Comparison of ENCODE assay signal across 16 cellular contexts in genomic region chr4:165627548-165627947, GRCh38.
"Had no signal": no experiment of that assay in that cellular context is flagged by ENCODE, and none has a peak within 500 bp of the region (broad histone marks: within the 10 kb centered on the region; RNA-seq: fewer than 3 reads in every experiment).

No MANE protein-coding gene starts in this region.

- DNase-seq: activated CD4-positive, alpha-beta T cell treated with anti-CD3 and anti-CD28 coated beads, Interleukin-2, amount 50 U/mL, for 1 hour; activated CD4-positive, CD25-positive, alpha-beta regulatory T cell treated with anti-CD3 and anti-CD28 coated beads, Interleukin-2, amount 50 U/mL, for 72 hours; activated CD8-positive, alpha-beta T cell treated with anti-CD3 and anti-CD28 coated beads, Interleukin-2, amount 10 ng/mL, durations not matched to agents 7 days and 5 days; activated T-cell treated with anti-CD3 and anti-CD28 coated beads, Interleukin-2, amount 50 U/mL, for 1 hour; aorta; caudate nucleus; dermis blood vessel endothelial cell; effector CD8-positive, alpha-beta T cell; gastrocnemius medialis; hypothalamus; midbrain; natural killer cell; psoas muscle; stimulated activated CD4-positive, alpha-beta T cell treated with anti-CD3 and anti-CD28 coated beads, Interleukin-4, amount 100 ng/mL, for 24 hours; stimulated activated naive CD4-positive, alpha-beta T cell treated with Interleukin-2 at 50 U/mL for 16 hours had no signal

- ATAC-seq: activated CD8-positive, alpha-beta T cell treated with anti-CD3 and anti-CD28 coated beads, Interleukin-2, amount 10 ng/mL, durations not matched to agents 7 days and 5 days; activated naive CD4-positive, alpha-beta T cell treated with anti-CD3 and anti-CD28 coated beads, Interleukin-2, amount 50 U/mL, for 72 hours; gastrocnemius medialis; natural killer cell; psoas muscle had no signal
